Comparison of ENCODE assay signal across 3 cellular contexts in the genomic region with DNA sequence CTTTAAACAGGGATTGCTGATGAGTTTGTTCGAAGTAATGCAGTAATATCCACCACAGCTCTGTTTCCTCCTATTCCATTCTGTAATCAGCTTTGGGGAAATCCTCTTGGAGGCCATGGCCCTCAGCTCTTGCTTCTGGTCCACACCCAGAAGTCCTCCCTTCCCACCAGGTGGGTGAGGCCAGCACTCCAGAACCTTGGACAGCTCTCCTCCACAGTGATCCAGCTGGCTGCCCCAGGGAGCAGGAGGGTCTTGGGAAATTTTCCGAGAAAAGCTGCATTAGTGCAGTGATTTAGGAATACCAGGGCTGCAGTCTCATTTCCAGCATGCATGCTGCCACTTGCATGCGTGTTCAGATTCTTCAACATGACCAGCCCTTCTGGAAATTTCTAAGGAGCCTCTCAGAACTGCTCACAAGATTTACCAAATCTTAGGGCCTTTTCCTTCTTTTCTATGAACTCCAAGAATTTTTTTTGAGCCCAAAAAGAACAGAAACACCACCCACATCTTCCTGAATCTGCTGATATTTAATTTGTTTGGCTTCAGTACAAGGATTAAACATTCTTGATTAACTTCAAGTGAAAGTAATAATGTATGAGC.
TF ChIP-seq lines count a peak whose summit lies in the region.

No MANE protein-coding gene starts in this region.

TF ChIP-seq in K562, 482 proteins besides CTCF, POLR2A, EP300 and RAD21 (continues in another document):
- peak; percentile 93 for TF ChIP-seq EHMT2 (IDR thresholded peaks at IDR 0.05)
- TF ChIP-seq, protein P1, sequence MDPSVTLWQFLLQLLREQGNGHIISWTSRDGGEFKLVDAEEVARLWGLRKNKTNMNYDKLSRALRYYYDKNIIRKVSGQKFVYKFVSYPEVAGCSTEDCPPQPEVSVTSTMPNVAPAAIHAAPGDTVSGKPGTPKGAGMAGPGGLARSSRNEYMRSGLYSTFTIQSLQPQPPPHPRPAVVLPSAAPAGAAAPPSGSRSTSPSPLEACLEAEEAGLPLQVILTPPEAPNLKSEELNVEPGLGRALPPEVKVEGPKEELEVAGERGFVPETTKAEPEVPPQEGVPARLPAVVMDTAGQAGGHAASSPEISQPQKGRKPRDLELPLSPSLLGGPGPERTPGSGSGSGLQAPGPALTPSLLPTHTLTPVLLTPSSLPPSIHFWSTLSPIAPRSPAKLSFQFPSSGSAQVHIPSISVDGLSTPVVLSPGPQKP (CRISPR knock-in tag; IDR thresholded peaks at IDR 0.05), result no peak
- no peak for TF ChIP-seq ZNF644 (tag; IDR thresholded peaks at IDR 0.05; ENCODE audit: low read depth)
- peak; percentile 84 for TF ChIP-seq MIER1 (IDR thresholded peaks at IDR 0.05; ENCODE audit: low read depth)
- TF ChIP-seq, protein P2, sequence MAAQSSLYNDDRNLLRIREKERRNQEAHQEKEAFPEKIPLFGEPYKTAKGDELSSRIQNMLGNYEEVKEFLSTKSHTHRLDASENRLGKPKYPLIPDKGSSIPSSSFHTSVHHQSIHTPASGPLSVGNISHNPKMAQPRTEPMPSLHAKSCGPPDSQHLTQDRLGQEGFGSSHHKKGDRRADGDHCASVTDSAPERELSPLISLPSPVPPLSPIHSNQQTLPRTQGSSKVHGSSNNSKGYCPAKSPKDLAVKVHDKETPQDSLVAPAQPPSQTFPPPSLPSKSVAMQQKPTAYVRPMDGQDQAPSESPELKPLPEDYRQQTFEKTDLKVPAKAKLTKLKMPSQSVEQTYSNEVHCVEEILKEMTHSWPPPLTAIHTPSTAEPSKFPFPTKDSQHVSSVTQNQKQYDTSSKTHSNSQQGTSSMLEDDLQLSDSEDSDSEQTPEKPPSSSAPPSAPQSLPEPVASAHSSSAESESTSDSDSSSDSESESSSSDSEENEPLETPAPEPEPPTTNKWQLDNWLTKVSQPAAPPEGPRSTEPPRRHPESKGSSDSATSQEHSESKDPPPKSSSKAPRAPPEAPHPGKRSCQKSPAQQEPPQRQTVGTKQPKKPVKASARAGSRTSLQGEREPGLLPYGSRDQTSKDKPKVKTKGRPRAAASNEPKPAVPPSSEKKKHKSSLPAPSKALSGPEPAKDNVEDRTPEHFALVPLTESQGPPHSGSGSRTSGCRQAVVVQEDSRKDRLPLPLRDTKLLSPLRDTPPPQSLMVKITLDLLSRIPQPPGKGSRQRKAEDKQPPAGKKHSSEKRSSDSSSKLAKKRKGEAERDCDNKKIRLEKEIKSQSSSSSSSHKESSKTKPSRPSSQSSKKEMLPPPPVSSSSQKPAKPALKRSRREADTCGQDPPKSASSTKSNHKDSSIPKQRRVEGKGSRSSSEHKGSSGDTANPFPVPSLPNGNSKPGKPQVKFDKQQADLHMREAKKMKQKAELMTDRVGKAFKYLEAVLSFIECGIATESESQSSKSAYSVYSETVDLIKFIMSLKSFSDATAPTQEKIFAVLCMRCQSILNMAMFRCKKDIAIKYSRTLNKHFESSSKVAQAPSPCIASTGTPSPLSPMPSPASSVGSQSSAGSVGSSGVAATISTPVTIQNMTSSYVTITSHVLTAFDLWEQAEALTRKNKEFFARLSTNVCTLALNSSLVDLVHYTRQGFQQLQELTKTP (IDR thresholded peaks at IDR 0.05; ENCODE audit: low read depth in 1 of 2, partially characterized antibody in 2 of 2), result peak in 1 of 2 experiments; percentile 43

TF ChIP-seq in HepG2, 621 proteins besides CTCF, POLR2A, EP300 and RAD21 (continues in another document):
- no peak for TF ChIP-seq ZNF792 (CRISPR knock-in tag; IDR thresholded peaks at IDR 0.05)
- TF ChIP-seq SRSF9 (IDR thresholded peaks at IDR 0.05; ENCODE audit: borderline replicate concordance, insufficient read depth, low read depth, low read length, poor library complexity, severe bottlenecking), result no peak
- TF ChIP-seq, protein P3, sequence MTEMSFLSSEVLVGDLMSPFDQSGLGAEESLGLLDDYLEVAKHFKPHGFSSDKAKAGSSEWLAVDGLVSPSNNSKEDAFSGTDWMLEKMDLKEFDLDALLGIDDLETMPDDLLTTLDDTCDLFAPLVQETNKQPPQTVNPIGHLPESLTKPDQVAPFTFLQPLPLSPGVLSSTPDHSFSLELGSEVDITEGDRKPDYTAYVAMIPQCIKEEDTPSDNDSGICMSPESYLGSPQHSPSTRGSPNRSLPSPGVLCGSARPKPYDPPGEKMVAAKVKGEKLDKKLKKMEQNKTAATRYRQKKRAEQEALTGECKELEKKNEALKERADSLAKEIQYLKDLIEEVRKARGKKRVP (CRISPR knock-in tag; IDR thresholded peaks at IDR 0.05), result no peak
- TF ChIP-seq, protein P4, sequence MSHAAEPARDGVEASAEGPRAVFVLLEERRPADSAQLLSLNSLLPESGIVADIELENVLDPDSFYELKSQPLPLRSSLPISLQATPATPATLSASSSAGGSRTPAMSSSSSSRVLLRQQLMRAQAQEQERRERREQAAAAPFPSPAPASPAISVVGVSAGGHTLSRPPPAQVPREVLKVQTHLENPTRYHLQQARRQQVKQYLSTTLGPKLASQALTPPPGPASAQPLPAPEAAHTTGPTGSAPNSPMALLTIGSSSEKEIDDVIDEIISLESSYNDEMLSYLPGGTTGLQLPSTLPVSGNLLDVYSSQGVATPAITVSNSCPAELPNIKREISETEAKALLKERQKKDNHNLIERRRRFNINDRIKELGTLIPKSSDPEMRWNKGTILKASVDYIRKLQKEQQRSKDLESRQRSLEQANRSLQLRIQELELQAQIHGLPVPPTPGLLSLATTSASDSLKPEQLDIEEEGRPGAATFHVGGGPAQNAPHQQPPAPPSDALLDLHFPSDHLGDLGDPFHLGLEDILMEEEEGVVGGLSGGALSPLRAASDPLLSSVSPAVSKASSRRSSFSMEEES (CRISPR knock-in tag; IDR thresholded peaks at IDR 0.05), result peak; percentile 47; the same call in 1 of the 2 replicates
- peak; percentile 43; the same call in 1 of the 2 replicates for TF ChIP-seq ZNF563 (CRISPR knock-in tag; IDR thresholded peaks at IDR 0.05)
- TF ChIP-seq GZF1 (CRISPR knock-in tag; IDR thresholded peaks at IDR 0.05), result no peak
- TF ChIP-seq, protein P5, sequence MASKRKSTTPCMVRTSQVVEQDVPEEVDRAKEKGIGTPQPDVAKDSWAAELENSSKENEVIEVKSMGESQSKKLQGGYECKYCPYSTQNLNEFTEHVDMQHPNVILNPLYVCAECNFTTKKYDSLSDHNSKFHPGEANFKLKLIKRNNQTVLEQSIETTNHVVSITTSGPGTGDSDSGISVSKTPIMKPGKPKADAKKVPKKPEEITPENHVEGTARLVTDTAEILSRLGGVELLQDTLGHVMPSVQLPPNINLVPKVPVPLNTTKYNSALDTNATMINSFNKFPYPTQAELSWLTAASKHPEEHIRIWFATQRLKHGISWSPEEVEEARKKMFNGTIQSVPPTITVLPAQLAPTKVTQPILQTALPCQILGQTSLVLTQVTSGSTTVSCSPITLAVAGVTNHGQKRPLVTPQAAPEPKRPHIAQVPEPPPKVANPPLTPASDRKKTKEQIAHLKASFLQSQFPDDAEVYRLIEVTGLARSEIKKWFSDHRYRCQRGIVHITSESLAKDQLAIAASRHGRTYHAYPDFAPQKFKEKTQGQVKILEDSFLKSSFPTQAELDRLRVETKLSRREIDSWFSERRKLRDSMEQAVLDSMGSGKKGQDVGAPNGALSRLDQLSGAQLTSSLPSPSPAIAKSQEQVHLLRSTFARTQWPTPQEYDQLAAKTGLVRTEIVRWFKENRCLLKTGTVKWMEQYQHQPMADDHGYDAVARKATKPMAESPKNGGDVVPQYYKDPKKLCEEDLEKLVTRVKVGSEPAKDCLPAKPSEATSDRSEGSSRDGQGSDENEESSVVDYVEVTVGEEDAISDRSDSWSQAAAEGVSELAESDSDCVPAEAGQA (IDR thresholded peaks at IDR 0.05; ENCODE audit: low read depth), result no peak
- TF ChIP-seq, protein P5 (CRISPR knock-in tag; IDR thresholded peaks at IDR 0.05; ENCODE audit: borderline replicate concordance), result no peak

TF ChIP-seq in GM12891, 5 proteins besides CTCF, POLR2A, EP300 and RAD21:
- TF ChIP-seq POU2F2 (IDR thresholded peaks at IDR 0.05; ENCODE audit: low read depth, low read length) (no peak), SPI1 (IDR thresholded peaks at IDR 0.05; ENCODE audit: low read depth, low read length) (no peak), TAF1 (IDR thresholded peaks at IDR 0.05; ENCODE audit: low read depth, low read length) (no peak), PAX5 (IDR thresholded peaks at IDR 0.05; ENCODE audit: insufficient read depth, low read length, severe bottlenecking) (no peak), POLR2AphosphoS5 (IDR thresholded peaks at IDR 0.05; ENCODE audit: low read depth, low read length) (no peak)
TF ChIP-seq in GM12891: peak in this region for 0.
